Comparison of ENCODE assay signal across 1 cellular context in genomic region chr6:29631209-29631810, GRCh38.
A peak's percentile ranks its signal among the peaks of the same experiment; 100 is the strongest.
TF ChIP-seq lines count a peak whose summit lies in the region.

No MANE protein-coding gene starts in this region.

TF ChIP-seq in K562, 482 proteins besides CTCF, POLR2A, EP300 and RAD21 (continued from another document and continues in another):
- 0 out of 2 replicates have a peak, but pooled peaks have one; percentile 43 for TF ChIP-seq ZFP91 (CRISPR knock-in tag; IDR thresholded peaks at IDR 0.05)
- TF ChIP-seq GABPB1 (CRISPR knock-in tag; IDR thresholded peaks at IDR 0.05) = no peak; the same call in 1 of the 2 replicates
- no peak for TF ChIP-seq THRA (IDR thresholded peaks at IDR 0.05)
- TF ChIP-seq FOXJ3 (CRISPR knock-in tag; IDR thresholded peaks at IDR 0.05) = no peak
- no peak for TF ChIP-seq STAG1 (CRISPR knock-in tag; IDR thresholded peaks at IDR 0.05; ENCODE audit: borderline replicate concordance)
- no peak for TF ChIP-seq ZNF584 (CRISPR knock-in tag; IDR thresholded peaks at IDR 0.05; ENCODE audit: low read depth)
- no peak for TF ChIP-seq ZNF655 (CRISPR knock-in tag; IDR thresholded peaks at IDR 0.05)
- peak; percentile 84 for TF ChIP-seq VEZF1 (CRISPR knock-in tag; IDR thresholded peaks at IDR 0.05)
- no peak for TF ChIP-seq ZKSCAN3 (CRISPR knock-in tag; IDR thresholded peaks at IDR 0.05)
- TF ChIP-seq DEAF1 (CRISPR knock-in tag; IDR thresholded peaks at IDR 0.05) = no peak
- TF ChIP-seq RFX5 (IDR thresholded peaks at IDR 0.05; ENCODE audit: low read depth, low read length) = no peak
- TF ChIP-seq SP1 (CRISPR knock-in tag; IDR thresholded peaks at IDR 0.05) = peak; percentile 65
- TF ChIP-seq NFRKB (IDR thresholded peaks at IDR 0.05; ENCODE audit: low read depth) = no peak
- no peak for TF ChIP-seq ZNF253 (CRISPR knock-in tag; conservative IDR thresholded peaks at IDR 0.05)
- no peak for TF ChIP-seq CBFA2T2 (conservative IDR thresholded peaks at IDR 0.05)
- TF ChIP-seq KAT7 (CRISPR knock-in tag; IDR thresholded peaks at IDR 0.05; ENCODE audit: borderline replicate concordance) = no peak
- TF ChIP-seq CHD7 (IDR thresholded peaks at IDR 0.05; ENCODE audit: low read depth, low read length) = no peak
- TF ChIP-seq ZNF121 (CRISPR knock-in tag; conservative IDR thresholded peaks at IDR 0.05) = no peak
- peak in 1 of 2 experiments; percentile 64; a peak in 2 of 4 replicates for TF ChIP-seq RCOR1 (IDR thresholded peaks at IDR 0.05; ENCODE audit: borderline replicate concordance in 1 of 2, low read depth in 2 of 2, low read length in 2 of 2)
- no peak for TF ChIP-seq ZBTB12 (CRISPR knock-in tag; IDR thresholded peaks at IDR 0.05)
- no peak for TF ChIP-seq ZNF398 (CRISPR knock-in tag; IDR thresholded peaks at IDR 0.05)
- TF ChIP-seq HSF4 (CRISPR knock-in tag; IDR thresholded peaks at IDR 0.05; ENCODE audit: borderline replicate concordance) = no peak
- no peak for TF ChIP-seq TAF9B (IDR thresholded peaks at IDR 0.05; ENCODE audit: partially characterized antibody)
- no peak for TF ChIP-seq RAD51 (IDR thresholded peaks at IDR 0.05; ENCODE audit: borderline replicate concordance, low read depth)
- TF ChIP-seq LEF1 (IDR thresholded peaks at IDR 0.05) = 0 out of 2 replicates have a peak, but pooled peaks have one; percentile 10
- TF ChIP-seq MAFF (IDR thresholded peaks at IDR 0.05; ENCODE audit: low read length) = peak; percentile 43; the same call in 1 of the 2 replicates
- 0 out of 2 replicates have a peak, but pooled peaks have one; percentile 18 for TF ChIP-seq ZNF583 (CRISPR knock-in tag; IDR thresholded peaks at IDR 0.05)
- no peak for TF ChIP-seq NFIX (CRISPR knock-in tag; IDR thresholded peaks at IDR 0.05; ENCODE audit: low read depth)
- TF ChIP-seq SRF (CRISPR knock-in tag; IDR thresholded peaks at IDR 0.05) = peak in 1 of 2 experiments; percentile 56; a peak in 1 of 4 replicates
- TF ChIP-seq CLOCK (CRISPR knock-in tag; IDR thresholded peaks at IDR 0.05; ENCODE audit: borderline replicate concordance) = no peak
